ENCODE assay signal across 18 cellular contexts in genomic region chr11:32439488-32440210, GRCh38. TPM values are rescaled to one million over a fixed set of nuclear protein-coding genes. Genes with fewer than 3 reads are reported as not detected.
DNase-seq lines count a peak whose midpoint lies in the region; ATAC-seq and TF ChIP-seq lines count a peak whose summit lies in the region.
"Had no signal": no experiment of that assay in that cellular context is flagged by ENCODE, and none has a peak within 500 bp of the region (broad histone marks: within the 10 kb centered on the region; RNA-seq: fewer than 3 reads in every experiment).

No MANE protein-coding gene starts in this region.

- no peaks in the 10 kb centered on the region for H3K9me3 ChIP-seq in heart right ventricle
- no peaks in the 10 kb centered on the region for H3K9me3 ChIP-seq in vagina
- H3K9me3 ChIP-seq: psoas muscle, stomach had no signal

- intact Hi-C loops in heart right ventricle (cut with DNase I) (loop anchor here in 3 of 10 donors (5.0 to 10.0 kb wide), 4 partner anchors 65 to 145 kb away; partner anchors contain the start of gene EIF3M (in 2 of the 3)), left ventricle myocardium superior (cut with micrococcal nuclease) (no loop called here), vagina (cut with DNase I) (loop anchor here (10.0 kb wide), 1 partner anchor 115 kb away; no protein-coding TSS in a partner anchor)

- WGBS in heart right ventricle, 2 donors: 39 to 49% methylated on average over 21 of the region's 21 CpGs

- H3K36me3 ChIP-seq in heart right ventricle (peaks cover 0 to 14% (median 0%) of the 10 kb centered on the region in 9 donors), vagina (no peaks in the 10 kb centered on the region), brain microvascular endothelial cell (replicated peaks) (no peaks in the 10 kb centered on the region)
- H3K36me3 ChIP-seq: stomach had no signal

- peak overlapping the region; percentile 4 for H3K27ac Mint-ChIP-seq in activated naive CD8-positive, alpha-beta T cell treated with anti-CD3 and anti-CD28 coated beads, Interleukin-2, amount 50 U/mL, for 24 hours
- H3K27ac Mint-ChIP-seq in naive thymus-derived CD8-positive, alpha-beta T cell: peak overlapping the region in 1 of 10 donors; percentile 44

- H3K4me3 Mint-ChIP-seq in activated naive CD8-positive, alpha-beta T cell treated with anti-CD3 and anti-CD28 coated beads, Interleukin-2, amount 50 U/mL, for 24 hours: no peak overlapping the region
- H3K4me3 Mint-ChIP-seq in naive thymus-derived CD8-positive, alpha-beta T cell: peak overlapping the region in 7 of 10 donors; percentile 5 to 48 (median 24)

- in situ Hi-C loops in brain microvascular endothelial cell (cut with HindIII; ENCODE audit: low pct_ligation_motif_present, low sequenced_read_pairs): loop anchor here (10.0 kb wide), 1 partner anchor 615 kb away; no protein-coding TSS in a partner anchor

- no peaks in the 10 kb centered on the region for H3K36me3 Mint-ChIP-seq in activated naive CD8-positive, alpha-beta T cell treated with anti-CD3 and anti-CD28 coated beads, Interleukin-2, amount 50 U/mL, for 24 hours (ENCODE audit: low read depth)
- no peaks in the 10 kb centered on the region for H3K36me3 Mint-ChIP-seq in naive thymus-derived CD8-positive, alpha-beta T cell

- DNase-seq in heart right ventricle (no peak), left ventricle myocardium superior (no peak), vagina (ENCODE audit: extremely low spot score in 2 of 2) (no peak), brain microvascular endothelial cell (no peak)
- DNase-seq in activated naive CD8-positive, alpha-beta T cell treated with anti-CD3 and anti-CD28 coated beads, Interleukin-2, amount 50 U/mL, for 24 hours: no peak
- no peak for DNase-seq in naive thymus-derived CD8-positive, alpha-beta T cell
- DNase-seq: activated gamma-delta T cell treated with Interleukin-2 at 50 U/mL for 16 hours, Calu3, dorsolateral prefrontal cortex, GF-D8, hippocampal formation, NCI-H1105, NCI-H82, psoas muscle, stomach had no signal

- peaks cover 0 to 44% (median 27%) of the 10 kb centered on the region in 9 donors for H3K4me1 ChIP-seq in heart right ventricle
- H3K4me1 ChIP-seq in vagina: peaks cover 29% of the 10 kb centered on the region
- H3K4me1 ChIP-seq: psoas muscle had no signal

- H3K4me1 Mint-ChIP-seq in activated naive CD8-positive, alpha-beta T cell treated with anti-CD3 and anti-CD28 coated beads, Interleukin-2, amount 50 U/mL, for 24 hours: peaks cover 24% of the 10 kb centered on the region
- H3K4me1 Mint-ChIP-seq in naive thymus-derived CD8-positive, alpha-beta T cell: peaks cover 7 to 30% (median 27%) of the 10 kb centered on the region in 4 donors

- ATAC-seq in heart right ventricle: no peak
- no peak for ATAC-seq in left ventricle myocardium superior
- no peak for ATAC-seq in activated naive CD8-positive, alpha-beta T cell treated with anti-CD3 and anti-CD28 coated beads, Interleukin-2, amount 50 U/mL, for 24 hours
- ATAC-seq in naive thymus-derived CD8-positive, alpha-beta T cell: no peak
- ATAC-seq in HG02981 (IDR thresholded peaks at IDR 0.05; ENCODE audit: unreplicated experiment): no peak
- ATAC-seq: Panc1, psoas muscle had no signal

- no peaks in the 10 kb centered on the region for H3K9me3 Mint-ChIP-seq in activated naive CD8-positive, alpha-beta T cell treated with anti-CD3 and anti-CD28 coated beads, Interleukin-2, amount 50 U/mL, for 24 hours
- H3K9me3 Mint-ChIP-seq in naive thymus-derived CD8-positive, alpha-beta T cell: peaks cover 0 to under 1% (median 0%) of the 10 kb centered on the region in 9 donors

- H3K27me3 Mint-ChIP-seq in activated naive CD8-positive, alpha-beta T cell treated with anti-CD3 and anti-CD28 coated beads, Interleukin-2, amount 50 U/mL, for 24 hours: peaks cover 72% of the 10 kb centered on the region
- peaks cover 44 to 78% (median 60%) of the 10 kb centered on the region in 5 donors for H3K27me3 Mint-ChIP-seq in naive thymus-derived CD8-positive, alpha-beta T cell

- no peak for TF ChIP-seq POLR2A in vagina (IDR thresholded peaks at IDR 0.05)

- H3K4me3 ChIP-seq in heart right ventricle: peak overlapping the region in 6 of 10 donors; percentile 12 to 32 (median 24)
- H3K4me3 ChIP-seq in vagina: peak overlapping the region; percentile 47 to 83
- no peak overlapping the region for H3K4me3 ChIP-seq in brain microvascular endothelial cell (ENCODE audit: low read depth, low read length)
- H3K4me3 ChIP-seq: psoas muscle had no signal

- TF ChIP-seq CTCF in heart right ventricle (IDR thresholded peaks at IDR 0.05) (no peak), vagina (IDR thresholded peaks at IDR 0.05) (no peak), brain microvascular endothelial cell (IDR thresholded peaks at IDR 0.05; ENCODE audit: low read depth, low read length, missing control alignments) (no peak)

- POLR2A ChIA-PET in naive thymus-derived CD8-positive, alpha-beta T cell (lab: Charles Lee): no interaction called here

- H3K27ac ChIP-seq in heart right ventricle: no peak overlapping the region
- peak overlapping the region; percentile 89 for H3K27ac ChIP-seq in vagina
- H3K27ac ChIP-seq in brain microvascular endothelial cell: no peak overlapping the region
- H3K27ac ChIP-seq: dorsolateral prefrontal cortex, KMS-11, psoas muscle, stomach had no signal

- H3K27me3 ChIP-seq in heart right ventricle (peaks cover 9 to 94% (median 81%) of the 10 kb centered on the region in 7 donors), vagina (no peaks in the 10 kb centered on the region), brain microvascular endothelial cell (replicated peaks) (peaks cover 81% of the 10 kb centered on the region)

RNA-seq across cellular contexts. Expression of gene WT1, which starts 4.3 kb away (rescaled TPM):
- 1 to 10 TPM; 1.9 to 4.6 (median 2.9) TPM for total RNA-seq in heart right ventricle
- 1 to 10 TPM; 1.2 TPM for polyA plus RNA-seq in heart right ventricle
- 2.6 TPM for total RNA-seq in left ventricle myocardium superior
- total RNA-seq in naive thymus-derived CD8-positive, alpha-beta T cell: not detected
- polyA plus RNA-seq in naive thymus-derived CD8-positive, alpha-beta T cell: not detected
- total RNA-seq in vagina: 32.7 TPM
- total RNA-seq: Calu3 had no signal
